In the genomic region with DNA sequence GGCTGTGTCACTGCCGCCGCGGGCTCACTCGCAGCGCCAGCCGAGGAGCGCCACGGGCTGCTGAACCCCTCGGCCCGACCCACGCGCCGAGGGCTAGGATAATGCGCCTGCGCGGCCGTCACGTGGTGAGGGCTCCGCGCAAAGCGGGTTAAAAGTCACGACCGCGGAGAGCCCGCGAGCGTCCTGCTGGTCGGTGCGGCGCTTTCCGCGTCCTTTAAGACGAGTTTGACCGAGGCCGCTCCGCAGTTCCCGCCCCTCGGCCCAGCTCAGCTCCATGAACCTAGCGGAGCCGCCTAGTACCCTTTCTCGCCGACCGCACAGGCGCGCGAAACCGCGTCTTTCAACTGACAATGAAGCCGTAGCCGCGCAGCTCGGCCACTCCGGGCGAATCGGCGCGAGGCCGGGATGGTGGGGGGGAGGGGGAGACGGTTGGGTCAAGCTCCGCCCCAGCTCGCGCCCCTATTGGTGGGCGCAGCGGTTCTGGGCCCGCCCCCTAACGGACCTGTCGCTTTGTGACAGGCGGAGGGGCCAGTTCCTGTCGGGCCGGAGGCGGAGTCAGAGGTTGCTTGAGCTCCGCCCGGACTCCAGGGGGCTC, we compare ENCODE assay signal across 1 cellular context.
TF ChIP-seq lines count a peak whose summit lies in the region.

No MANE protein-coding gene starts in this region.

TF ChIP-seq in HEK293, 187 proteins besides CTCF, POLR2A, EP300 and RAD21 (continued from another document):
- TF ChIP-seq ZNF426 (tag by site-specific recombination; IDR thresholded peaks at IDR 0.05), result no peak
- TF ChIP-seq BCL11A (tag by site-specific recombination; IDR thresholded peaks at IDR 0.05; ENCODE audit: low read depth), result peak; percentile 94
- TF ChIP-seq, protein P1, sequence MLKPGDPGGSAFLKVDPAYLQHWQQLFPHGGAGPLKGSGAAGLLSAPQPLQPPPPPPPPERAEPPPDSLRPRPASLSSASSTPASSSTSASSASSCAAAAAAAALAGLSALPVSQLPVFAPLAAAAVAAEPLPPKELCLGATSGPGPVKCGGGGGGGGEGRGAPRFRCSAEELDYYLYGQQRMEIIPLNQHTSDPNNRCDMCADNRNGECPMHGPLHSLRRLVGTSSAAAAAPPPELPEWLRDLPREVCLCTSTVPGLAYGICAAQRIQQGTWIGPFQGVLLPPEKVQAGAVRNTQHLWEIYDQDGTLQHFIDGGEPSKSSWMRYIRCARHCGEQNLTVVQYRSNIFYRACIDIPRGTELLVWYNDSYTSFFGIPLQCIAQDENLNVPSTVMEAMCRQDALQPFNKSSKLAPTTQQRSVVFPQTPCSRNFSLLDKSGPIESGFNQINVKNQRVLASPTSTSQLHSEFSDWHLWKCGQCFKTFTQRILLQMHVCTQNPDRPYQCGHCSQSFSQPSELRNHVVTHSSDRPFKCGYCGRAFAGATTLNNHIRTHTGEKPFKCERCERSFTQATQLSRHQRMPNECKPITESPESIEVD (tag by site-specific recombination; IDR thresholded peaks at IDR 0.05), result no peak
